15 cellular contexts compared by ENCODE assay signal in the genomic region with DNA sequence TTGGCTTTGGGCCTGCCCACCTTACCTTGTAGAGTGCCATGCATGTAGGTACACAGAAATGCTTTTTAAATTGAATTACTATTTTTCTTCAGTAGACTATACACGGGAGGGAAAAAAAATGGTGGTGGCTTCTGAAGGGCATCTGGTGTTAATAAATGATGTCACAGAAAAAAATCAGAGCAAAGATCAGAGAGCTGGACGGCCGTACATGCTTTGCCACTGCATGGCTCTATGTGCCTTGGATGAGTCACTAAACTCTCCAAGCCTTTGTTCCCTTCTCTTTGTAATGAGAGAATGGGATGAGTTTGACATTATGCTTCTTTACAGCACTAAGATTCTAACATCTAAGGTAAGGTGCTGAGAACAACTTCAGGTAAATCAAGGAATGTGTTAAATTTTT.
DNase-seq lines count a peak whose midpoint lies in the region; ATAC-seq and TF ChIP-seq lines count a peak whose summit lies in the region.
"Had no signal": no experiment of that assay in that cellular context is flagged by ENCODE, and none has a peak within 500 bp of the region (broad histone marks: within the 10 kb centered on the region; RNA-seq: fewer than 3 reads in every experiment).

No MANE protein-coding gene starts in this region.

- no peak for TF ChIP-seq POLR2A in prostate gland (IDR thresholded peaks at IDR 0.05)

- in situ Hi-C loops in GM13977 (cut with MboI; ENCODE audit: low pct_unique_long_range_greater_than_20kb, low sequenced_read_pairs, unreplicated experiment): loop anchor here (10.0 to 25.0 kb wide), 2 partner anchors 635 to 808 kb away; no protein-coding TSS in a partner anchor

- 90% methylated on average over 3 of the region's 3 CpGs for WGBS in prostate gland

- DNase-seq in AG08395 (ENCODE audit: low spot score) (peak; percentile 18), EH (ENCODE audit: low read depth) (peak; percentile 29), SW480 (ENCODE audit: low spot score) (peak; percentile 6), fibroblast of mammary gland (ENCODE audit: low read depth) (peak; percentile 76), prostate gland (ENCODE audit: low spot score) (no peak), GM13977 (ENCODE audit: low spot score) (no peak), dermis blood vessel endothelial cell (no peak)
- DNase-seq: ACHN; CD8-positive, alpha-beta T cell; COR-L47; DMS153; GOT3; H9; KG1 had no signal

- intact Hi-C loops in prostate gland (cut with DNase I): no loop called here

- no peak for TF ChIP-seq CTCF in fibroblast of mammary gland (conservative IDR thresholded peaks at IDR 0.05; ENCODE audit: control insufficient read depth, insufficient read depth, low read depth, low read length)
- no peak for TF ChIP-seq CTCF in prostate gland (IDR thresholded peaks at IDR 0.05)
- no peak for TF ChIP-seq CTCF in GM13977 (IDR thresholded peaks at IDR 0.05; ENCODE audit: extremely low read depth, insufficient read depth, missing control alignments)

- no peaks in the 10 kb centered on the region for H3K36me3 ChIP-seq in prostate gland

- H3K4me3 ChIP-seq in fibroblast of mammary gland (ENCODE audit: control insufficient read depth, low read depth, low read length): no peak overlapping the region
- H3K4me3 ChIP-seq in prostate gland: no peak overlapping the region

- H3K9me3 ChIP-seq in prostate gland: no peaks in the 10 kb centered on the region

- no peak overlapping the region for H3K27ac ChIP-seq in prostate gland

- no peaks in the 10 kb centered on the region for H3K4me1 ChIP-seq in prostate gland (replicated peaks)

- no peaks in the 10 kb centered on the region for H3K27me3 ChIP-seq in prostate gland (replicated peaks; ENCODE audit: insufficient read depth)

- ATAC-seq in GM19397 (IDR thresholded peaks at IDR 0.05; ENCODE audit: unreplicated experiment): no peak
- ATAC-seq: CD8-positive, alpha-beta T cell had no signal

Comparison
In these comparisons a context has a peak if more than half of its experiments do, and no peak if none do; other contexts are left out.
1. DNase-seq: peak in AG08395 (single experiment), EH (single experiment), SW480 (single experiment) and fibroblast of mammary gland (single experiment); none in prostate gland (single experiment), GM13977 (single experiment) and dermis blood vessel endothelial cell (single experiment).